In genomic region chr5:132123578-132123977, GRCh38 we compare ENCODE assay signal across 13 cellular contexts. TPM values are rescaled to one million over a fixed set of nuclear protein-coding genes. Genes with fewer than 3 reads are reported as not detected.
"Had no signal": no experiment of that assay in that cellular context is flagged by ENCODE, and none has a peak within 500 bp of the region (broad histone marks: within the 10 kb centered on the region; RNA-seq: fewer than 3 reads in every experiment).

No MANE protein-coding gene starts in this region.

RNA-seq across cellular contexts. Expression of gene CSF2, which starts 50.0 kb away (rescaled TPM):
- total RNA-seq: stomach, subcutaneous adipose tissue, suprapubic skin, temporal lobe, testis, thoracic aorta, thyroid gland, tibial nerve, transverse colon, ureter, urinary bladder, uterus, vagina had no signal
- polyA plus RNA-seq: stomach, urinary bladder had no signal
